In the genomic region with DNA sequence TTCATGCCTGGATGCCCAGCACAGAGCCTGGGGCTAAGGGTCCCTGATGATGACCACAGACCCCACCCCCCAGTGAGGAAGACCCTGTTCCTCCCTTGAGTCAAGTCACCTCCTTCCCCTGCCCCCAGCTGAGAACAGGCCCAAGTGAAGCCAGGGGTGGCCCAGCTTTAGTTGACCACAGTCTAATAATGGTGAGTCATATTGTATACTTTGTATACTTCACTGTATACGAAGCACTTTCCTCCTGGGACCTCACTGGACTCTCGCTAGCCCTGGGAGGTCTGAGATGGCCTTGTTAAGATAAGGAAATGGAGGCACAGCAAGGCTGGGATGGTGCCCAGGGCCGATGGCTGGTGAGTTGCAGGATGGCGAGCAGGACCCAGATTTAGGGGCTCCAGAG, we compare ENCODE assay signal across 24 cellular contexts. TPM values are rescaled to one million over a fixed set of nuclear protein-coding genes. Genes with fewer than 3 reads are reported as not detected.
"Had no signal": no experiment of that assay in that cellular context is flagged by ENCODE, and none has a peak within 500 bp of the region (broad histone marks: within the 10 kb centered on the region; RNA-seq: fewer than 3 reads in every experiment).

No MANE protein-coding gene starts in this region.

- H3K27ac Mint-ChIP-seq: naive B cell had no signal

- DNase-seq: activated CD4-positive, alpha-beta T cell treated with anti-CD3 and anti-CD28 coated beads, Interleukin-2, amount 50 U/mL, for 1 hour; activated CD8-positive, alpha-beta memory T cell treated with anti-CD3 and anti-CD28 coated beads for 24 hours; activated naive CD4-positive, alpha-beta T cell; anterior cingulate cortex; cerebellar nuclear complex; effector memory CD4-positive, alpha-beta T cell; hippocampal formation; kidney; left lung; mammary epithelial cell; naive B cell; ovary; spleen; stimulated activated CD4-positive, alpha-beta T cell treated with anti-CD3 and anti-CD28 coated beads, Interleukin-1b, Interleukin-23, amount 100 ng/mL, for 48 hours; tibial artery had no signal

- H3K27me3 ChIP-seq: ovary, vagina had no signal

- H3K4me3 ChIP-seq: breast epithelium, left lung, neural progenitor cell, ovary, spleen, tibial artery, vagina had no signal

- H3K9ac ChIP-seq: neural progenitor cell had no signal

- H3K27ac ChIP-seq: breast epithelium, left lung, neural progenitor cell, ovary, spleen, tibial artery, vagina had no signal

- H3K36me3 ChIP-seq: breast epithelium, left lung, neural progenitor cell, ovary, spleen, tibial artery, vagina had no signal

- H3K4me2 ChIP-seq: neural progenitor cell had no signal

- ATAC-seq: activated CD4-positive, CD25-positive, alpha-beta regulatory T cell treated with anti-CD3 and anti-CD28 coated beads, Interleukin-2, amount 50 U/mL, for 24 hours; left lung; sciatic nerve had no signal

- H3K9me3 Mint-ChIP-seq: dendritic cell treated with granulocyte-macrophage colony-stimulating factor and Interleukin-4, amounts not matched to agents 40 ng/mL and 50 ng/mL, for 4 days; neural progenitor cell had no signal

- H3K36me3 Mint-ChIP-seq: neural progenitor cell had no signal

- H3K4me3 Mint-ChIP-seq: dendritic cell treated with granulocyte-macrophage colony-stimulating factor and Interleukin-4, amounts not matched to agents 40 ng/mL and 50 ng/mL, for 4 days had no signal

- H3K9me3 ChIP-seq: breast epithelium, left lung, ovary, spleen, tibial artery, vagina had no signal

RNA-seq across cellular contexts. Expression of gene FLRT1, which starts 3.7 kb away (rescaled TPM):
- total RNA-seq: breast epithelium; mononuclear cell; pulmonary artery endothelial cell; T-helper 2 cell treated with Interferon-gamma antibody and Interleukin-4, amounts not matched to agents 100 ng/mL and 5 ng/mL, for 36 hours had no signal
